Comparison of ENCODE assay signal across 23 cellular contexts in genomic region chr16:23156110-23156509, GRCh38. TPM values are rescaled to one million over a fixed set of nuclear protein-coding genes. Genes with fewer than 3 reads are reported as not detected.
A peak's percentile ranks its signal among the peaks of the same experiment; 100 is the strongest.
DNase-seq lines count a peak whose midpoint lies in the region; ATAC-seq and TF ChIP-seq lines count a peak whose summit lies in the region.
"Had no signal": no experiment of that assay in that cellular context is flagged by ENCODE, and none has a peak within 500 bp of the region (broad histone marks: within the 10 kb centered on the region; RNA-seq: fewer than 3 reads in every experiment).

No MANE protein-coding gene starts in this region.

- H3K27ac ChIP-seq in GM23338 (ENCODE audit: low read depth), result no peak overlapping the region
- H3K27ac ChIP-seq: BLaER1 had no signal

- H3K27me3 ChIP-seq in GM23338 (ENCODE audit: insufficient read depth) (no peaks in the 10 kb centered on the region), Loucy (ENCODE audit: insufficient read depth, low read length, poor library complexity, severe bottlenecking) (no peaks in the 10 kb centered on the region)
- H3K27me3 ChIP-seq: BE2C, BLaER1 had no signal

- H3K9me2 ChIP-seq in GM23338 (ENCODE audit: insufficient read depth), result no peaks in the 10 kb centered on the region; the same call in none of the 2 replicates
- H3K9me2 ChIP-seq in Loucy (replicated peaks; ENCODE audit: low read depth, low read length), result no peaks in the 10 kb centered on the region

- H2AFZ ChIP-seq in GM23338 (peak overlapping the region; percentile 73; the same call in 1 of the 2 replicates), Loucy (ENCODE audit: low read length) (peak overlapping the region; percentile 74; the same call in 1 of the 2 replicates)

- peaks cover 11% of the 10 kb centered on the region for H3K36me3 Mint-ChIP-seq in GM23338 (ENCODE audit: low read depth)
- H3K36me3 Mint-ChIP-seq in dendritic cell treated with granulocyte-macrophage colony-stimulating factor and Interleukin-4, amounts not matched to agents 40 ng/mL and 50 ng/mL, for 4 days (ENCODE audit: low read depth), result no peaks in the 10 kb centered on the region
- H3K36me3 Mint-ChIP-seq: CD14-positive monocyte; CD4-positive, alpha-beta memory T cell; CD4-positive, CD25-positive, alpha-beta regulatory T cell had no signal

- TF ChIP-seq CTCF in GM23338 (conservative IDR thresholded peaks at IDR 0.05; ENCODE audit: low read depth in 2 of 2) (no peak), Loucy (conservative IDR thresholded peaks at IDR 0.05; ENCODE audit: low read length) (no peak)

- H3K4me3 Mint-ChIP-seq in GM23338, result no peak overlapping the region
- no peak overlapping the region for H3K4me3 Mint-ChIP-seq in dendritic cell treated with granulocyte-macrophage colony-stimulating factor and Interleukin-4, amounts not matched to agents 40 ng/mL and 50 ng/mL, for 4 days
- H3K4me3 Mint-ChIP-seq: CD14-positive monocyte; CD4-positive, alpha-beta memory T cell; CD8-positive, alpha-beta memory T cell had no signal

- no peaks in the 10 kb centered on the region for H3K79me2 ChIP-seq in GM23338 (replicated peaks; ENCODE audit: insufficient read depth)
- H3K79me2 ChIP-seq in Loucy (ENCODE audit: insufficient read depth, low read length), result no peaks in the 10 kb centered on the region

- ATAC-seq in GM23338 (no peak), GM21723 (IDR thresholded peaks at IDR 0.05; ENCODE audit: unreplicated experiment) (no peak)

- H3K9me3 Mint-ChIP-seq in GM23338, result peaks cover 16% of the 10 kb centered on the region
- no peaks in the 10 kb centered on the region for H3K9me3 Mint-ChIP-seq in dendritic cell treated with granulocyte-macrophage colony-stimulating factor and Interleukin-4, amounts not matched to agents 40 ng/mL and 50 ng/mL, for 4 days
- H3K9me3 Mint-ChIP-seq: CD14-positive monocyte; CD4-positive, alpha-beta memory T cell; CD4-positive, CD25-positive, alpha-beta regulatory T cell; CD8-positive, alpha-beta memory T cell had no signal

- no peak overlapping the region for H3K9ac ChIP-seq in Loucy (ENCODE audit: low read depth, low read length, poor library complexity, severe bottlenecking)
- H3K9ac ChIP-seq: BLaER1 had no signal

- H3K4me1 ChIP-seq in GM23338 (ENCODE audit: insufficient read depth) (0 out of 2 replicates have a peak, but pooled peaks cover 4% of the 10 kb centered on the region), Loucy (ENCODE audit: insufficient read depth, low read length, poor library complexity, severe bottlenecking) (peaks cover 14% of the 10 kb centered on the region)
- H3K4me1 ChIP-seq: BE2C had no signal

- peaks cover 5% of the 10 kb centered on the region; the same call in 1 of the 2 replicates for H3K36me3 ChIP-seq in GM23338 (ENCODE audit: insufficient read depth)
- H3K36me3 ChIP-seq in Loucy (ENCODE audit: insufficient read depth, low read length), result no peaks in the 10 kb centered on the region
- H3K36me3 ChIP-seq: BE2C, BLaER1 had no signal

- no peaks in the 10 kb centered on the region for H3K9me3 ChIP-seq in Loucy (ENCODE audit: insufficient read depth, low read depth, low read length)
- H3K9me3 ChIP-seq: BE2C, BLaER1 had no signal

- no peak overlapping the region for H3K27ac Mint-ChIP-seq in GM23338
- peak overlapping the region; percentile 29 for H3K27ac Mint-ChIP-seq in dendritic cell treated with granulocyte-macrophage colony-stimulating factor and Interleukin-4, amounts not matched to agents 40 ng/mL and 50 ng/mL, for 4 days
- H3K27ac Mint-ChIP-seq: CD4-positive, alpha-beta memory T cell; CD8-positive, alpha-beta memory T cell had no signal

- H4K20me1 ChIP-seq in GM23338 (replicated peaks; ENCODE audit: insufficient read depth), result no peaks in the 10 kb centered on the region
- no peaks in the 10 kb centered on the region for H4K20me1 ChIP-seq in Loucy (ENCODE audit: insufficient read depth, low read length, poor library complexity, severe bottlenecking)
- H4K20me1 ChIP-seq: BLaER1 had no signal

- peaks cover 9% of the 10 kb centered on the region for H3K4me1 Mint-ChIP-seq in GM23338
- H3K4me1 Mint-ChIP-seq in dendritic cell treated with granulocyte-macrophage colony-stimulating factor and Interleukin-4, amounts not matched to agents 40 ng/mL and 50 ng/mL, for 4 days (ENCODE audit: low read depth), result peaks cover 11% of the 10 kb centered on the region
- H3K4me1 Mint-ChIP-seq: CD14-positive monocyte had no signal

- H3F3A ChIP-seq in GM23338 (replicated peaks; ENCODE audit: low read depth) (no peaks in the 10 kb centered on the region), Loucy (ENCODE audit: low read depth) (no peaks in the 10 kb centered on the region)

- DNase-seq in GM23338 (ENCODE audit: low spot score), result no peak
- DNase-seq in SW 1271 (lab: John Stamatoyannopoulos, UW), result no peak
- DNase-seq: 8988T; BE2C; C1 segment of cervical spinal cord; CD4-positive, alpha-beta memory T cell; CD8-positive, alpha-beta memory T cell; COR-L47; DMS 273 treated with DMSO at 0.1 percent for 48 hours; DMS153; DMS79; DND-41; EL; GDM1 had no signal

- no peaks in the 10 kb centered on the region for H3K27me3 Mint-ChIP-seq in GM23338 (ENCODE audit: insufficient read depth, low read depth, poor library complexity)
- peaks cover 41% of the 10 kb centered on the region for H3K27me3 Mint-ChIP-seq in dendritic cell treated with granulocyte-macrophage colony-stimulating factor and Interleukin-4, amounts not matched to agents 40 ng/mL and 50 ng/mL, for 4 days

- H3K4me3 ChIP-seq in GM23338 (no peak overlapping the region), Loucy (ENCODE audit: low read length, poor library complexity, severe bottlenecking) (no peak overlapping the region)
- H3K4me3 ChIP-seq: BLaER1, GM12878 had no signal

- H3K4me2 ChIP-seq in GM23338 (no peak overlapping the region), Loucy (ENCODE audit: low read depth, low read length, poor library complexity, severe bottlenecking) (no peak overlapping the region)
- H3K4me2 ChIP-seq: BLaER1 had no signal

- intact Hi-C loops in dendritic cell treated with granulocyte-macrophage colony-stimulating factor and Interleukin-4, amounts not matched to agents 40 ng/mL and 50 ng/mL, for 4 days (cut with micrococcal nuclease), result no loop called here

TF ChIP-seq in GM23338, 12 proteins besides CTCF, POLR2A, EP300 and RAD21:
- TF ChIP-seq ZNF114 (CRISPR knock-in tag; IDR thresholded peaks at IDR 0.05), result no peak
- no peak for TF ChIP-seq ZNF331 (CRISPR knock-in tag; IDR thresholded peaks at IDR 0.05; ENCODE audit: low read depth)
- TF ChIP-seq JUNB (IDR thresholded peaks at IDR 0.05; ENCODE audit: unreplicated experiment), result no peak

RNA-seq across cellular contexts. Expression of gene USP31, which starts 6.9 kb away (rescaled TPM):
- 15.5 and 17.9 TPM in 2 replicates for total RNA-seq in GM23338 (2014; rRNA removed; shearing (Covaris generic))
- 4.2 and 4.3 TPM in 2 replicates for polyA plus RNA-seq in GM23338 (2016; fragmentation: Nextera tagmentation; extraction: Ambion mirVana)

RNA-seq across cellular contexts. Expression of gene SCNN1G, which starts 26.4 kb away (rescaled TPM):
- total RNA-seq in GM23338 (2014; rRNA removed; shearing (Covaris generic)), result 1.1 and 1.2 TPM in 2 replicates
- 0.97 and 1.1 TPM in 2 replicates for polyA plus RNA-seq in GM23338 (2016; fragmentation: Nextera tagmentation; extraction: Ambion mirVana)
- total RNA-seq: CD4-positive, alpha-beta memory T cell; CD4-positive, CD25-positive, alpha-beta regulatory T cell; CD8-positive, alpha-beta memory T cell; G401 had no signal
- polyA plus RNA-seq: AG04450; CD14-positive monocyte; CD4-positive, alpha-beta memory T cell; CD4-positive, CD25-positive, alpha-beta regulatory T cell; CD8-positive, alpha-beta memory T cell had no signal
